Comparison of ENCODE assay signal across 1 cellular context in the genomic region with DNA sequence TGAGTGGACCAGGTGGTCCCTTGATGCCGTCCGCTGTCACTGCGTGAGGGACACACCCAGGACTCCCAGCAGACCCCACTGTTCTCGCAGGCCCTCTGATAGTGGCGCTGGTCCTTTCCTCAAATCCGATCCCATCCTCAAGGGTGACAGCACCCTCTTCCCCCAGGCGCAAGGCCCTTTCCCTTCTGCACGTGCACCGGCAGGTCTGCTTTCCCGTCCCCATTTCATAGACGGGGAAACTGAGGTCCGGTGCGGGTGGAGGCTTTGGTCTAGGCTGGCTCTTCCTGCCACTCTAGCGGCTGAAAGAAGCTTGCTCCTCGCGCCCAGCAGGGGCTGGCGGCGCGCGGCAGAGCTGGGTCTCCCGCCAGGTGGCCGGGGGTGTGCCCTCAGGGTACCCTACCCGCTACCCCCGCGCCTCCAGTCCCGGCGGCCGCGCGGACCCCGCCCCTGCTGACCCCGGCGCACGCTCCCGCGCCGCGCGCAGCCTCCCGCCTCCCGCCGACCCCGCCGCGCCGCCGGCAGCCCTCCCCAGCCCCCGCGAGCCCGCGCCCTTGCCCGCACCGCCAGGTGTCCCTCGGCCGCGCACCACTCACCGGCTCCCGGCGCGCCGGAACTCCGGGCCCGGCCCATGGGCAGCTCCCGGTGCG.
TF ChIP-seq lines count a peak whose summit lies in the region.

No MANE protein-coding gene starts in this region.

TF ChIP-seq in H1, 55 proteins besides CTCF, POLR2A, EP300 and RAD21:
- TF ChIP-seq HDAC6 (IDR thresholded peaks at IDR 0.05; ENCODE audit: low read depth, low read length) (no peak), RFX5 (IDR thresholded peaks at IDR 0.05; ENCODE audit: borderline replicate concordance, low read depth, low read length) (no peak), KDM4A (IDR thresholded peaks at IDR 0.05; ENCODE audit: low read depth, low read length, severe bottlenecking) (peak; percentile 81), SRF (IDR thresholded peaks at IDR 0.05; ENCODE audit: low read depth, low read length) (no peak), BRCA1 (IDR thresholded peaks at IDR 0.05; ENCODE audit: low read depth, low read length) (no peak), BACH1 (IDR thresholded peaks at IDR 0.05; ENCODE audit: low read length) (no peak), RBBP5 (IDR thresholded peaks at IDR 0.05; ENCODE audit: borderline replicate concordance, low read depth, low read length) (no peak; the same call in 1 of the 2 replicates), NRF1 (IDR thresholded peaks at IDR 0.05; ENCODE audit: low read depth, low read length) (no peak), MAFK (IDR thresholded peaks at IDR 0.05; ENCODE audit: low read depth, low read length) (no peak), TCF12 (IDR thresholded peaks at IDR 0.05; ENCODE audit: low read depth, low read length) (no peak), CBX5 (IDR thresholded peaks at IDR 0.05; ENCODE audit: low read depth, low read length) (no peak), SIX5 (IDR thresholded peaks at IDR 0.05; ENCODE audit: low read depth, low read length) (no peak), SP2 (IDR thresholded peaks at IDR 0.05; ENCODE audit: low read length) (no peak), JUND (IDR thresholded peaks at IDR 0.05; ENCODE audit: low read length) (no peak), GTF2F1 (IDR thresholded peaks at IDR 0.05; ENCODE audit: borderline replicate concordance, low read depth, low read length) (no peak), YY1 (IDR thresholded peaks at IDR 0.05; ENCODE audit: low read depth, low read length) (no peak), TEAD4 (IDR thresholded peaks at IDR 0.05; ENCODE audit: low read depth, low read length) (no peak), EGR1 (IDR thresholded peaks at IDR 0.05; ENCODE audit: borderline replicate concordance, low read depth, low read length) (no peak), GABPA (IDR thresholded peaks at IDR 0.05; ENCODE audit: borderline replicate concordance, insufficient read depth, low read length) (no peak), KDM1A (IDR thresholded peaks at IDR 0.05; ENCODE audit: borderline replicate concordance, low read length) (peak; percentile 94), HDAC2 (IDR thresholded peaks at IDR 0.05; ENCODE audit: borderline replicate concordance in 1 of 2, low read depth in 2 of 2, low read length in 2 of 2) (peak in 1 of 2 experiments; percentile 79; a peak in 1 of 4 replicates), FOSL1 (IDR thresholded peaks at IDR 0.05; ENCODE audit: insufficient read depth, low read depth, low read length) (no peak), PHF8 (conservative IDR thresholded peaks at IDR 0.05; ENCODE audit: low read depth, low read length) (no peak)
- TF ChIP-seq, protein P1, sequence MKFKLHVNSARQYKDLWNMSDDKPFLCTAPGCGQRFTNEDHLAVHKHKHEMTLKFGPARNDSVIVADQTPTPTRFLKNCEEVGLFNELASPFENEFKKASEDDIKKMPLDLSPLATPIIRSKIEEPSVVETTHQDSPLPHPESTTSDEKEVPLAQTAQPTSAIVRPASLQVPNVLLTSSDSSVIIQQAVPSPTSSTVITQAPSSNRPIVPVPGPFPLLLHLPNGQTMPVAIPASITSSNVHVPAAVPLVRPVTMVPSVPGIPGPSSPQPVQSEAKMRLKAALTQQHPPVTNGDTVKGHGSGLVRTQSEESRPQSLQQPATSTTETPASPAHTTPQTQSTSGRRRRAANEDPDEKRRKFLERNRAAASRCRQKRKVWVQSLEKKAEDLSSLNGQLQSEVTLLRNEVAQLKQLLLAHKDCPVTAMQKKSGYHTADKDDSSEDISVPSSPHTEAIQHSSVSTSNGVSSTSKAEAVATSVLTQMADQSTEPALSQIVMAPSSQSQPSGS (IDR thresholded peaks at IDR 0.05; ENCODE audit: low read length): no peak
- TF ChIP-seq, protein P2, sequence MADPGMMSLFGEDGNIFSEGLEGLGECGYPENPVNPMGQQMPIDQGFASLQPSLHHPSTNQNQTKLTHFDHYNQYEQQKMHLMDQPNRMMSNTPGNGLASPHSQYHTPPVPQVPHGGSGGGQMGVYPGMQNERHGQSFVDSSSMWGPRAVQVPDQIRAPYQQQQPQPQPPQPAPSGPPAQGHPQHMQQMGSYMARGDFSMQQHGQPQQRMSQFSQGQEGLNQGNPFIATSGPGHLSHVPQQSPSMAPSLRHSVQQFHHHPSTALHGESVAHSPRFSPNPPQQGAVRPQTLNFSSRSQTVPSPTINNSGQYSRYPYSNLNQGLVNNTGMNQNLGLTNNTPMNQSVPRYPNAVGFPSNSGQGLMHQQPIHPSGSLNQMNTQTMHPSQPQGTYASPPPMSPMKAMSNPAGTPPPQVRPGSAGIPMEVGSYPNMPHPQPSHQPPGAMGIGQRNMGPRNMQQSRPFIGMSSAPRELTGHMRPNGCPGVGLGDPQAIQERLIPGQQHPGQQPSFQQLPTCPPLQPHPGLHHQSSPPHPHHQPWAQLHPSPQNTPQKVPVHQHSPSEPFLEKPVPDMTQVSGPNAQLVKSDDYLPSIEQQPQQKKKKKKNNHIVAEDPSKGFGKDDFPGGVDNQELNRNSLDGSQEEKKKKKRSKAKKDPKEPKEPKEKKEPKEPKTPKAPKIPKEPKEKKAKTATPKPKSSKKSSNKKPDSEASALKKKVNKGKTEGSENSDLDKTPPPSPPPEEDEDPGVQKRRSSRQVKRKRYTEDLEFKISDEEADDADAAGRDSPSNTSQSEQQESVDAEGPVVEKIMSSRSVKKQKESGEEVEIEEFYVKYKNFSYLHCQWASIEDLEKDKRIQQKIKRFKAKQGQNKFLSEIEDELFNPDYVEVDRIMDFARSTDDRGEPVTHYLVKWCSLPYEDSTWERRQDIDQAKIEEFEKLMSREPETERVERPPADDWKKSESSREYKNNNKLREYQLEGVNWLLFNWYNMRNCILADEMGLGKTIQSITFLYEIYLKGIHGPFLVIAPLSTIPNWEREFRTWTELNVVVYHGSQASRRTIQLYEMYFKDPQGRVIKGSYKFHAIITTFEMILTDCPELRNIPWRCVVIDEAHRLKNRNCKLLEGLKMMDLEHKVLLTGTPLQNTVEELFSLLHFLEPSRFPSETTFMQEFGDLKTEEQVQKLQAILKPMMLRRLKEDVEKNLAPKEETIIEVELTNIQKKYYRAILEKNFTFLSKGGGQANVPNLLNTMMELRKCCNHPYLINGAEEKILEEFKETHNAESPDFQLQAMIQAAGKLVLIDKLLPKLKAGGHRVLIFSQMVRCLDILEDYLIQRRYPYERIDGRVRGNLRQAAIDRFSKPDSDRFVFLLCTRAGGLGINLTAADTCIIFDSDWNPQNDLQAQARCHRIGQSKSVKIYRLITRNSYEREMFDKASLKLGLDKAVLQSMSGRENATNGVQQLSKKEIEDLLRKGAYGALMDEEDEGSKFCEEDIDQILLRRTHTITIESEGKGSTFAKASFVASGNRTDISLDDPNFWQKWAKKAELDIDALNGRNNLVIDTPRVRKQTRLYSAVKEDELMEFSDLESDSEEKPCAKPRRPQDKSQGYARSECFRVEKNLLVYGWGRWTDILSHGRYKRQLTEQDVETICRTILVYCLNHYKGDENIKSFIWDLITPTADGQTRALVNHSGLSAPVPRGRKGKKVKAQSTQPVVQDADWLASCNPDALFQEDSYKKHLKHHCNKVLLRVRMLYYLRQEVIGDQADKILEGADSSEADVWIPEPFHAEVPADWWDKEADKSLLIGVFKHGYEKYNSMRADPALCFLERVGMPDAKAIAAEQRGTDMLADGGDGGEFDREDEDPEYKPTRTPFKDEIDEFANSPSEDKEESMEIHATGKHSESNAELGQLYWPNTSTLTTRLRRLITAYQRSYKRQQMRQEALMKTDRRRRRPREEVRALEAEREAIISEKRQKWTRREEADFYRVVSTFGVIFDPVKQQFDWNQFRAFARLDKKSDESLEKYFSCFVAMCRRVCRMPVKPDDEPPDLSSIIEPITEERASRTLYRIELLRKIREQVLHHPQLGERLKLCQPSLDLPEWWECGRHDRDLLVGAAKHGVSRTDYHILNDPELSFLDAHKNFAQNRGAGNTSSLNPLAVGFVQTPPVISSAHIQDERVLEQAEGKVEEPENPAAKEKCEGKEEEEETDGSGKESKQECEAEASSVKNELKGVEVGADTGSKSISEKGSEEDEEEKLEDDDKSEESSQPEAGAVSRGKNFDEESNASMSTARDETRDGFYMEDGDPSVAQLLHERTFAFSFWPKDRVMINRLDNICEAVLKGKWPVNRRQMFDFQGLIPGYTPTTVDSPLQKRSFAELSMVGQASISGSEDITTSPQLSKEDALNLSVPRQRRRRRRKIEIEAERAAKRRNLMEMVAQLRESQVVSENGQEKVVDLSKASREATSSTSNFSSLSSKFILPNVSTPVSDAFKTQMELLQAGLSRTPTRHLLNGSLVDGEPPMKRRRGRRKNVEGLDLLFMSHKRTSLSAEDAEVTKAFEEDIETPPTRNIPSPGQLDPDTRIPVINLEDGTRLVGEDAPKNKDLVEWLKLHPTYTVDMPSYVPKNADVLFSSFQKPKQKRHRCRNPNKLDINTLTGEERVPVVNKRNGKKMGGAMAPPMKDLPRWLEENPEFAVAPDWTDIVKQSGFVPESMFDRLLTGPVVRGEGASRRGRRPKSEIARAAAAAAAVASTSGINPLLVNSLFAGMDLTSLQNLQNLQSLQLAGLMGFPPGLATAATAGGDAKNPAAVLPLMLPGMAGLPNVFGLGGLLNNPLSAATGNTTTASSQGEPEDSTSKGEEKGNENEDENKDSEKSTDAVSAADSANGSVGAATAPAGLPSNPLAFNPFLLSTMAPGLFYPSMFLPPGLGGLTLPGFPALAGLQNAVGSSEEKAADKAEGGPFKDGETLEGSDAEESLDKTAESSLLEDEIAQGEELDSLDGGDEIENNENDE (IDR thresholded peaks at IDR 0.05; ENCODE audit: insufficient replicate concordance, low read length): no peak
- TF ChIP-seq, protein P3, sequence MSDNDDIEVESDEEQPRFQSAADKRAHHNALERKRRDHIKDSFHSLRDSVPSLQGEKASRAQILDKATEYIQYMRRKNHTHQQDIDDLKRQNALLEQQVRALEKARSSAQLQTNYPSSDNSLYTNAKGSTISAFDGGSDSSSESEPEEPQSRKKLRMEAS (IDR thresholded peaks at IDR 0.05): peak; percentile 60; the same call in 1 of the 2 replicates
- TF ChIP-seq, protein P4, sequence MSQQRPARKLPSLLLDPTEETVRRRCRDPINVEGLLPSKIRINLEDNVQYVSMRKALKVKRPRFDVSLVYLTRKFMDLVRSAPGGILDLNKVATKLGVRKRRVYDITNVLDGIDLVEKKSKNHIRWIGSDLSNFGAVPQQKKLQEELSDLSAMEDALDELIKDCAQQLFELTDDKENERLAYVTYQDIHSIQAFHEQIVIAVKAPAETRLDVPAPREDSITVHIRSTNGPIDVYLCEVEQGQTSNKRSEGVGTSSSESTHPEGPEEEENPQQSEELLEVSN (IDR thresholded peaks at IDR 0.05): no peak
